Comparison of ENCODE assay signal across 8 cellular contexts in the genomic region with DNA sequence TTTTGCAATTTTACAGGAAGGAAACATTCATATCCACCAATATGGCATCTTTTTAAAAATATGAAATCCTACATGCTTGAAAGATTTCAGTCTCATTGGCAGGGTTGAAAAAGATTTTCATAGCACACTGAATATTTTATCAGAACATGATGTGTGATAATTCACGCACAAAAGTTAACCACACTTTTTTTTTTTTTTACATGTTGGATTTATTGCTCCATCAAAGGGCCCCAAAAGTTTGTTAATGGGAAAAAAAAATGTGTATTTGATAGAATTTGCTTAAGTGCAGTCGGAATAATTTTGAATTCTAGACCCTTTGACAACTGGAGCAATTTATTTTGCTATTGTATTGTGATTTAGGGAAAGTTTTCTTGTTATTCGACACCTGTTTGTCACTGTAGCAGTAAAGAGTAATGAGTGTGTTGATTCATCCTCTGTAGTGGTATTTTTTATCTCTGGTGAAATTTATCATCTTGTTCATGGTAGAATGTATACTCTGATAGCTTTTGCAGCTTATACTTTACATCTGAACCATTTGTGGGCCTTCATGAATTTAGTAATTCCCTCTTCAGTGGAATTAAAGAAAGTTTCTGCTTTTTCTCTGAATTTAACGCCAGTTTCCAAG. TPM values are rescaled to one million over a fixed set of nuclear protein-coding genes. Genes with fewer than 3 reads are reported as not detected.
DNase-seq lines count a peak whose midpoint lies in the region; ATAC-seq and TF ChIP-seq lines count a peak whose summit lies in the region.

No MANE protein-coding gene starts in this region.

- intact Hi-C loops in Right ventricle myocardium superior (cut with DNase I): loop anchor here (5.0 to 10.0 kb wide), 2 partner anchors 62 to 91 kb away; no protein-coding TSS in a partner anchor
- intact Hi-C loops in lower lobe of right lung (cut with DNase I): no loop called here
- intact Hi-C loops in uterus (cut with DNase I; ENCODE audit: low total_unique reads): loop anchor here (5.0 kb wide), 1 partner anchor 62 kb away; no protein-coding TSS in a partner anchor
- intact Hi-C loops in CD14-positive monocyte (cut with micrococcal nuclease): no loop called here

- H3K27ac Mint-ChIP-seq in CD14-positive monocyte: no peak overlapping the region

- ATAC-seq in Right ventricle myocardium superior (ENCODE audit: poor library complexity): no peak
- no peak for ATAC-seq in lower lobe of right lung
- no peak for ATAC-seq in GM18498 (IDR thresholded peaks at IDR 0.05; ENCODE audit: unreplicated experiment)

- peaks cover 7% of the 10 kb centered on the region for H3K4me1 ChIP-seq in cardiac muscle cell (ENCODE audit: low read depth)
- peaks cover 30% of the 10 kb centered on the region for H3K4me1 ChIP-seq in lower lobe of right lung
- peaks cover 0 to 4% of the 10 kb centered on the region in 2 donors for H3K4me1 ChIP-seq in uterus

- H3K27ac ChIP-seq in cardiac muscle cell (no peak overlapping the region), lower lobe of right lung (peak overlapping the region; percentile 31), uterus (peak overlapping the region; percentile 66 to 91)

- in situ Hi-C loops in astrocyte of the spinal cord (cut with HindIII; ENCODE audit: low sequenced_read_pairs): no loop called here

- H3K4me3 ChIP-seq in cardiac muscle cell: peak overlapping the region; percentile 53
- H3K4me3 ChIP-seq in astrocyte of the spinal cord (ENCODE audit: low read depth, low read length): peak overlapping the region; percentile 49
- peak overlapping the region; percentile 48 for H3K4me3 ChIP-seq in lower lobe of right lung
- peak overlapping the region; percentile 25 to 48 for H3K4me3 ChIP-seq in uterus
- H3K4me3 ChIP-seq in H7 (ENCODE audit: insufficient read depth, low read depth, low read length): no peak overlapping the region

- H3K27me3 Mint-ChIP-seq in CD14-positive monocyte (ENCODE audit: low read depth in 3 of 3): peaks cover 69 to 82% (median 75%) of the 10 kb centered on the region in 3 donors

- H3K9me3 Mint-ChIP-seq in CD14-positive monocyte: peaks cover 0 to 9% (median 4%) of the 10 kb centered on the region in 7 donors

- H3K27me3 ChIP-seq in cardiac muscle cell (peaks cover 12% of the 10 kb centered on the region), lower lobe of right lung (ENCODE audit: low read depth) (no peaks in the 10 kb centered on the region), uterus (no peaks in the 10 kb centered on the region), H7 (ENCODE audit: control insufficient read depth, insufficient read depth, low read length) (0 out of 2 replicates have a peak, but pooled peaks cover 2% of the 10 kb centered on the region)

- H3K9me3 ChIP-seq in cardiac muscle cell (ENCODE audit: low read depth) (no peaks in the 10 kb centered on the region), lower lobe of right lung (no peaks in the 10 kb centered on the region), uterus (no peaks in the 10 kb centered on the region)

- TF ChIP-seq CTCF in cardiac muscle cell (IDR thresholded peaks at IDR 0.05; ENCODE audit: low read depth, low read length) (no peak), astrocyte of the spinal cord (IDR thresholded peaks at IDR 0.05; ENCODE audit: low read depth, low read length) (no peak), lower lobe of right lung (IDR thresholded peaks at IDR 0.05) (no peak), uterus (IDR thresholded peaks at IDR 0.05) (no peak), CD14-positive monocyte (IDR thresholded peaks at IDR 0.05) (no peak)

- H3K4me3 Mint-ChIP-seq in CD14-positive monocyte: peak overlapping the region in 1 of 2 donors; percentile 80

- no peaks in the 10 kb centered on the region for H3K36me3 Mint-ChIP-seq in CD14-positive monocyte

- TF ChIP-seq POLR2A in uterus (IDR thresholded peaks at IDR 0.05): no peak

- no peak for DNase-seq in cardiac muscle cell (ENCODE audit: low read depth in 1 of 2, low spot score in 1 of 2)
- no peak for DNase-seq in Right ventricle myocardium superior
- DNase-seq in astrocyte of the spinal cord (ENCODE audit: low read depth, low spot score): no peak
- DNase-seq in lower lobe of right lung: no peak
- DNase-seq in uterus: no peak
- DNase-seq in CD14-positive monocyte (ENCODE audit: low spot score): no peak
- no peak for DNase-seq in H7

- H3K36me3 ChIP-seq in cardiac muscle cell: no peaks in the 10 kb centered on the region
- no peaks in the 10 kb centered on the region for H3K36me3 ChIP-seq in lower lobe of right lung
- H3K36me3 ChIP-seq in uterus: no peaks in the 10 kb centered on the region
- no peaks in the 10 kb centered on the region for H3K36me3 ChIP-seq in H7 (replicated peaks; ENCODE audit: control insufficient read depth, insufficient read depth, low read length)

- H3K4me1 Mint-ChIP-seq in CD14-positive monocyte: peaks cover 8% of the 10 kb centered on the region

RNA-seq across cellular contexts. Expression of a gene that starts 1.1 kb away (rescaled TPM):
- total RNA-seq in cardiac muscle cell (16.6 and 28.0 TPM in 2 replicates), Right ventricle myocardium superior (39.5 TPM), lower lobe of right lung (34.5 TPM), uterus (100 to 1,000 TPM in 1 of 4 donors, 10 to 100 TPM in 3; 51.4 to 184 (median 84.4) TPM)
- polyA plus RNA-seq in cardiac muscle cell (16.7 and 16.9 TPM in 2 replicates), CD14-positive monocyte (not detected)
- total RNA-seq in H7 (2014; rRNA removed; shearing (Covaris generic)): 19.1 and 22.8 TPM in 2 replicates

Comparison
In these comparisons a context has a peak if more than half of its experiments do, and no peak if none do; other contexts are left out.
1. intact Hi-C loops: an anchor here in Right ventricle myocardium superior (5.0 to 10.0 kb wide) and uterus (5.0 kb wide); none called in lower lobe of right lung and CD14-positive monocyte.